ENCODE assay signal across 8 cellular contexts in genomic region chr5:143395638-143396352, GRCh38. TPM values are rescaled to one million over a fixed set of nuclear protein-coding genes. Genes with fewer than 3 reads are reported as not detected.
DNase-seq lines count a peak whose midpoint lies in the region; ATAC-seq and TF ChIP-seq lines count a peak whose summit lies in the region.
"Had no signal": no experiment of that assay in that cellular context is flagged by ENCODE, and none has a peak within 500 bp of the region (broad histone marks: within the 10 kb centered on the region; RNA-seq: fewer than 3 reads in every experiment).

No MANE protein-coding gene starts in this region.

- intact Hi-C loops in lower leg skin (cut with DNase I; ENCODE audit: low total_unique reads), result no loop called here

- H3K27me3 ChIP-seq in rectal smooth muscle tissue (ENCODE audit: control insufficient read depth, insufficient read depth, low read length), result no peaks in the 10 kb centered on the region

- WGBS in lower leg skin, 2 donors, result 22 to 26% methylated on average over 2 of the region's 2 CpGs

- TF ChIP-seq POLR2A in lower leg skin (IDR thresholded peaks at IDR 0.05), result no peak

- ATAC-seq in GM19043 (IDR thresholded peaks at IDR 0.05; ENCODE audit: low read depth, unreplicated experiment) (peak; percentile 52), HG03066 (IDR thresholded peaks at IDR 0.05; ENCODE audit: low read depth, unreplicated experiment) (peak; percentile 43)

- no peaks in the 10 kb centered on the region for H3K9me3 Mint-ChIP-seq in brain

- peaks cover 26% of the 10 kb centered on the region for H3K4me1 ChIP-seq in rectal smooth muscle tissue (ENCODE audit: control insufficient read depth, insufficient read depth, low read length)

- TF ChIP-seq CTCF in brain (conservative IDR thresholded peaks at IDR 0.05) (no peak), lower leg skin (IDR thresholded peaks at IDR 0.05) (no peak)

- peaks cover 8% of the 10 kb centered on the region for H3K27me3 Mint-ChIP-seq in brain

- peaks cover 20% of the 10 kb centered on the region for H3K36me3 Mint-ChIP-seq in brain

- H3K4me3 Mint-ChIP-seq in brain, result peak overlapping the region; percentile 21 to 97 (median 79)

- H3K4me3 ChIP-seq in rectal smooth muscle tissue (ENCODE audit: low read length) (peak overlapping the region; percentile 15), lower leg skin (ENCODE audit: low read depth, poor library complexity, severe bottlenecking) (no peak overlapping the region)
- H3K4me3 ChIP-seq: SK-N-MC had no signal

- peaks cover 60% of the 10 kb centered on the region for H3K4me1 Mint-ChIP-seq in brain

- peaks cover 4% of the 10 kb centered on the region for H3K36me3 ChIP-seq in rectal smooth muscle tissue (ENCODE audit: control insufficient read depth, insufficient read depth, low read length)

- no peak overlapping the region for H3K27ac ChIP-seq in rectal smooth muscle tissue (ENCODE audit: low read depth, low read length)
- H3K27ac ChIP-seq: SK-N-MC had no signal

- no peak for DNase-seq in lower leg skin (ENCODE audit: low spot score in 2 of 2)
- DNase-seq in anterior cingulate cortex (lab: John Stamatoyannopoulos, UW), result no peak
- no peak for DNase-seq in AG08396 (ENCODE audit: low spot score)

- peak overlapping the region in 1 of 5 experiments; percentile 28 for H3K27ac Mint-ChIP-seq in brain

- no peak overlapping the region for H3K9ac ChIP-seq in rectal smooth muscle tissue (ENCODE audit: low read length)

RNA-seq across cellular contexts. Expression of gene NR3C1, which starts 7.7 kb away (rescaled TPM):
- 7.2 TPM for polyA plus RNA-seq in brain (ENCODE audit: insufficient read depth, low read depth, low replicate concordance)
- 10 to 100 TPM; 40.4 to 55.0 (median 45.2) TPM for total RNA-seq in lower leg skin
